ENCODE assay signal across 18 cellular contexts in the genomic region with DNA sequence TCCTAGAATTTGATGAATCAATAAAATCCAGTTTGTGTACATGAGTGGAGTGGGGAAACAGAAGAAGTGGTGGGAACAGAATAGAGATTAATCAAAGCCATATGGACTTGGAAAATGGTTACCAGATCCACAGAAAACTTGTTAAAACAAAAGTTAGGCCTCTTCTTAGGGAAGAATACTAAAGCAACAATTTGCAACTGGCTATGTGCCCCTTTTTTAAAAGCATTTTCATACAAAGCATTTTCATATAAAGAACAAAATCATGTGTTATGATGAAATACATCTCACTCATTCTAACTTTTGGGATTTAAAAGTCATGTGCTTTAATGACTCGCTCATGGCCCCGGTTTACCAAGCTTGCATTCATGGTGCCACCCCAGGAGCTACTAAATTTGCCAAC.
"Had no signal": no experiment of that assay in that cellular context is flagged by ENCODE, and none has a peak within 500 bp of the region (broad histone marks: within the 10 kb centered on the region; RNA-seq: fewer than 3 reads in every experiment).

No MANE protein-coding gene starts in this region.

- H3K27me3 Mint-ChIP-seq: dendritic cell treated with granulocyte-macrophage colony-stimulating factor and Interleukin-4, amounts not matched to agents 40 ng/mL and 50 ng/mL, for 4 days; effector memory CD8-positive, alpha-beta T cell had no signal

- H3K27ac ChIP-seq: brain microvascular endothelial cell, epithelial cell of prostate, left lung, psoas muscle, right lobe of liver, thoracic aorta had no signal

- DNase-seq: activated CD4-positive, alpha-beta T cell treated with anti-CD3 and anti-CD28 coated beads, Interleukin-2, amount 10 ng/mL, durations not matched to agents 7 days and 5 days; activated CD4-positive, CD25-positive, alpha-beta regulatory T cell; activated gamma-delta T cell treated with Interleukin-2 at 50 U/mL for 16 hours; activated naive CD8-positive, alpha-beta T cell treated with anti-CD3 and anti-CD28 coated beads for 36 hours; brain microvascular endothelial cell; cerebellar nuclear complex; effector memory CD8-positive, alpha-beta T cell; hippocampal formation; left lung; natural killer cell; psoas muscle; right lobe of liver; stimulated activated naive CD8-positive, alpha-beta T cell treated with anti-CD3 and anti-CD28 coated beads, Interleukin-15, amount 100 ng/mL, for 72 hours had no signal

- H3K4me1 ChIP-seq: right lobe of liver had no signal

- H3K4me3 Mint-ChIP-seq: activated CD4-positive, alpha-beta T cell treated with anti-CD3 and anti-CD28 coated beads, Interleukin-2, amount 10 ng/mL, durations not matched to agents 7 days and 5 days; activated naive CD8-positive, alpha-beta T cell treated with anti-CD3 and anti-CD28 coated beads for 36 hours; dendritic cell treated with granulocyte-macrophage colony-stimulating factor and Interleukin-4, amounts not matched to agents 40 ng/mL and 50 ng/mL, for 4 days; effector memory CD8-positive, alpha-beta T cell; natural killer cell; stimulated activated naive CD8-positive, alpha-beta T cell treated with anti-CD3 and anti-CD28 coated beads, Interleukin-15, amount 100 ng/mL, for 72 hours; T-helper 2 cell treated with Interferon-gamma antibody and Interleukin-4, amounts not matched to agents 5 μg/mL and 100 μg/mL, for 36 hours had no signal

- H3K9me3 Mint-ChIP-seq: activated CD4-positive, alpha-beta T cell treated with anti-CD3 and anti-CD28 coated beads, Interleukin-2, amount 10 ng/mL, durations not matched to agents 7 days and 5 days; activated naive CD8-positive, alpha-beta T cell treated with anti-CD3 and anti-CD28 coated beads for 36 hours; dendritic cell treated with granulocyte-macrophage colony-stimulating factor and Interleukin-4, amounts not matched to agents 40 ng/mL and 50 ng/mL, for 4 days; effector memory CD8-positive, alpha-beta T cell; natural killer cell; stimulated activated naive CD8-positive, alpha-beta T cell treated with anti-CD3 and anti-CD28 coated beads, Interleukin-15, amount 100 ng/mL, for 72 hours; T-helper 2 cell treated with Interferon-gamma antibody and Interleukin-4, amounts not matched to agents 5 μg/mL and 100 μg/mL, for 36 hours had no signal

- H3K36me3 Mint-ChIP-seq: activated naive CD8-positive, alpha-beta T cell treated with anti-CD3 and anti-CD28 coated beads for 36 hours; natural killer cell had no signal

- H3K27me3 ChIP-seq: brain microvascular endothelial cell, left lung, right lobe of liver had no signal

- H3K36me3 ChIP-seq: brain microvascular endothelial cell, left lung, right lobe of liver, thoracic aorta had no signal

- H3K4me3 ChIP-seq: left lung, psoas muscle, right lobe of liver, smooth muscle cell, thoracic aorta had no signal

- H3K27ac Mint-ChIP-seq: activated CD4-positive, alpha-beta T cell treated with anti-CD3 and anti-CD28 coated beads, Interleukin-2, amount 10 ng/mL, durations not matched to agents 7 days and 5 days; activated naive CD8-positive, alpha-beta T cell treated with anti-CD3 and anti-CD28 coated beads for 36 hours; dendritic cell treated with granulocyte-macrophage colony-stimulating factor and Interleukin-4, amounts not matched to agents 40 ng/mL and 50 ng/mL, for 4 days; effector memory CD8-positive, alpha-beta T cell; natural killer cell; stimulated activated naive CD8-positive, alpha-beta T cell treated with anti-CD3 and anti-CD28 coated beads, Interleukin-15, amount 100 ng/mL, for 72 hours; T-helper 2 cell treated with Interferon-gamma antibody and Interleukin-4, amounts not matched to agents 5 μg/mL and 100 μg/mL, for 36 hours had no signal

- H3K9me3 ChIP-seq: left lung, psoas muscle, right lobe of liver, thoracic aorta had no signal
